In genomic region chr14:104687601-104688504, GRCh38 we compare ENCODE assay signal across 8 cellular contexts. TPM values are rescaled to one million over a fixed set of nuclear protein-coding genes. Genes with fewer than 3 reads are reported as not detected.
A peak's percentile ranks its signal among the peaks of the same experiment; 100 is the strongest.
DNase-seq lines count a peak whose midpoint lies in the region; FAIRE-seq and TF ChIP-seq lines count a peak whose summit lies in the region.

No MANE protein-coding gene starts in this region.

- H3K27me3 ChIP-seq in Peyer's patch (no peaks in the 10 kb centered on the region), neural progenitor cell (no peaks in the 10 kb centered on the region)

- H3K27ac Mint-ChIP-seq in neural progenitor cell: no peak overlapping the region

- H3K4me1 ChIP-seq in Peyer's patch (peaks cover 13 to 52% (median 33%) of the 10 kb centered on the region in 4 donors), neural progenitor cell (peaks cover 41% of the 10 kb centered on the region)

- peaks cover 20% of the 10 kb centered on the region for H3F3A ChIP-seq in neural progenitor cell (ENCODE audit: low read depth)

- peaks cover 9% of the 10 kb centered on the region for H3K27me3 Mint-ChIP-seq in neural progenitor cell (ENCODE audit: insufficient read depth, low read depth)

- H3K4me3 ChIP-seq in Peyer's patch: peak overlapping the region in 3 of 4 donors; percentile 91 to 100 (median 97)
- peak overlapping the region; percentile 55 for H3K4me3 ChIP-seq in epithelial cell of proximal tubule (ENCODE audit: low read depth, low read length)
- no peak overlapping the region for H3K4me3 ChIP-seq in neural progenitor cell

- peak overlapping the region; percentile 86 to 98 (median 94) for H3K27ac ChIP-seq in Peyer's patch
- no peak overlapping the region for H3K27ac ChIP-seq in neural progenitor cell

- peaks cover 23% of the 10 kb centered on the region for H3K79me2 ChIP-seq in neural progenitor cell (ENCODE audit: low read depth)

- H2AFZ ChIP-seq in neural progenitor cell (replicated peaks): no peak overlapping the region

- no peak for FAIRE-seq in D721Med (lab: Jason Lieb, UNC)

- H3K4me1 Mint-ChIP-seq in neural progenitor cell: peaks cover 16% of the 10 kb centered on the region

- peak overlapping the region; percentile 58 for H3K4me3 Mint-ChIP-seq in neural progenitor cell

- peaks cover 21% of the 10 kb centered on the region for H4K20me1 ChIP-seq in neural progenitor cell (ENCODE audit: low read depth)

- H3K9ac ChIP-seq in neural progenitor cell: no peak overlapping the region

- no peaks in the 10 kb centered on the region for H3K36me3 Mint-ChIP-seq in neural progenitor cell

- no peak overlapping the region for H3K4me2 ChIP-seq in neural progenitor cell

- H3K9me3 ChIP-seq in Peyer's patch (no peaks in the 10 kb centered on the region), neural progenitor cell (ENCODE audit: low read depth) (no peaks in the 10 kb centered on the region)

- peak; percentile 95 to 96 for TF ChIP-seq POLR2A in Peyer's patch (IDR thresholded peaks at IDR 0.05)

- peak; percentile 55 for DNase-seq in NCI-H748 (lab: John Stamatoyannopoulos, UW; ENCODE audit: unreplicated experiment)
- DNase-seq in NCI-H748 treated with DMSO at 0.1 percent for 48 hours (lab: John Stamatoyannopoulos, UW): no peak
- DNase-seq in Peyer's patch: peak; percentile 32 to 96 (median 92)
- DNase-seq in epithelial cell of proximal tubule (ENCODE audit: low read depth): no peak
- peak; percentile 52 for DNase-seq in neural progenitor cell (ENCODE audit: low spot score)
- no peak for DNase-seq in OCI-M2 (lab: John Stamatoyannopoulos, UW; ENCODE audit: unreplicated experiment)
- DNase-seq in medulla oblongata (ENCODE audit: extremely low spot score): no peak
- no peak for DNase-seq in D721Med (ENCODE audit: insufficient read length, low spot score)

- H3K36me3 ChIP-seq in Peyer's patch (no peaks in the 10 kb centered on the region), neural progenitor cell (no peaks in the 10 kb centered on the region)

- TF ChIP-seq CTCF in Peyer's patch (IDR thresholded peaks at IDR 0.05) (no peak), epithelial cell of proximal tubule (conservative IDR thresholded peaks at IDR 0.05; ENCODE audit: low read depth, low read length) (no peak), neural progenitor cell (IDR thresholded peaks at IDR 0.05) (no peak), D721Med (IDR thresholded peaks at IDR 0.05; ENCODE audit: insufficient read depth, missing control alignments) (no peak)

- H3K9me3 Mint-ChIP-seq in neural progenitor cell: peaks cover 3% of the 10 kb centered on the region

RNA-seq across cellular contexts. Expression of gene INF2, which starts 1.6 kb away (rescaled TPM):
- total RNA-seq in Peyer's patch (100 to 1,000 TPM; 137 to 287 (median 203) TPM), epithelial cell of proximal tubule (100 and 130 TPM in 2 replicates), neural progenitor cell (ENCODE audit: low replicate concordance) (7.8 and 24.0 TPM in 2 replicates)

RNA-seq across cellular contexts. Expression of gene ADSS1, which starts 36.2 kb away (rescaled TPM):
- total RNA-seq in Peyer's patch: 10 to 100 TPM; 11.0 to 18.6 (median 17.1) TPM
- 1.7 and 2.3 TPM in 2 replicates for total RNA-seq in epithelial cell of proximal tubule
- 25.3 and 26.4 TPM in 2 replicates for total RNA-seq in neural progenitor cell (ENCODE audit: low replicate concordance)

Comparison
In these comparisons a context has a peak if more than half of its experiments do, and no peak if none do; other contexts are left out.
1. DNase-seq: peak in NCI-H748 (single experiment), Peyer's patch (3 of 3) and neural progenitor cell (single experiment); none in NCI-H748 treated with DMSO at 0.1 percent for 48 hours (single experiment), epithelial cell of proximal tubule (single experiment), OCI-M2 (single experiment), medulla oblongata (single experiment) and D721Med (single experiment).